Comparison of ENCODE assay signal across 1 cellular context in the genomic region with DNA sequence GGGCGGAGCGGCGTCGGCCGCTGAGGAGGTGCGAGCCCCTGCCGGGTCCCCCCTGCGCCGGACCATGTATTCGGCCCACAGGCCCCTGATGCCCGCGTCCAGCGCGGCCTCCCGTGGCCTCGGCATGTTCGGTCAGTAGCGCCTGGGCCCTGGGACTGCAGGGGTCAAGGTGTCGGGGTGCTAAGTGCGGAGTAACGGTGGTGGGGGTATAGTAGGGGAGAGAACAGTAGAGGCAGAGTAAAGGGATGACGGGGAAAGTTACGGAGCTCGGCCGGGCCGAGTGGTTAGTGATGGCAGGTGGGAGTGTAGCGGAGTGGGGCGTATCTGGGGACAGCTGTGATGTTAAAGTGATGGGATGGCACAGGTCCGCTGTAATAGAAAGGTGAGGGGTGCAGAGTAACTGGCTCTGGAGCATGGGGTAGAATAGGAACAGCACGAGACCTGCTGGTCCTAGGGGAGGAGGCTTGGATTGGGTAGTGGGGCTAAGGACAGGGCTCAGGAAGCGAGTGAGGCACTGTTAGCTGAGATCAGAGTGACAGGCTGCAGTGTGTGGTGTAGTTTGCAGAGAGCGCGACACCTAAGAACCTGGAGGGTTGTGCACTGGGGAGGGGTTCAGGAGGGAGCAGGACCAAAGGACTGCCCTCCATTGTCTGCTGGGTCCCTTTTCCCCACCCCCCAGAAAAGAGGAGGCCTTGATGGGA.
TF ChIP-seq lines count a peak whose summit lies in the region.

No MANE protein-coding gene starts in this region.

TF ChIP-seq in HEK293, 187 proteins besides CTCF, POLR2A, EP300 and RAD21 (continued from another document and continues in another):
- TF ChIP-seq, protein P1, sequence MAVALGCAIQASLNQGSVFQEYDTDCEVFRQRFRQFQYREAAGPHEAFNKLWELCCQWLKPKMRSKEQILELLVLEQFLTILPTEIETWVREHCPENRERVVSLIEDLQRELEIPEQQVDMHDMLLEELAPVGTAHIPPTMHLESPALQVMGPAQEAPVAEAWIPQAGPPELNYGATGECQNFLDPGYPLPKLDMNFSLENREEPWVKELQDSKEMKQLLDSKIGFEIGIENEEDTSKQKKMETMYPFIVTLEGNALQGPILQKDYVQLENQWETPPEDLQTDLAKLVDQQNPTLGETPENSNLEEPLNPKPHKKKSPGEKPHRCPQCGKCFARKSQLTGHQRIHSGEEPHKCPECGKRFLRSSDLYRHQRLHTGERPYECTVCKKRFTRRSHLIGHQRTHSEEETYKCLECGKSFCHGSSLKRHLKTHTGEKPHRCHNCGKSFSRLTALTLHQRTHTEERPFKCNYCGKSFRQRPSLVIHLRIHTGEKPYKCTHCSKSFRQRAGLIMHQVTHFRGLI (tag by site-specific recombination; IDR thresholded peaks at IDR 0.05), result no peak
- TF ChIP-seq, protein P2, sequence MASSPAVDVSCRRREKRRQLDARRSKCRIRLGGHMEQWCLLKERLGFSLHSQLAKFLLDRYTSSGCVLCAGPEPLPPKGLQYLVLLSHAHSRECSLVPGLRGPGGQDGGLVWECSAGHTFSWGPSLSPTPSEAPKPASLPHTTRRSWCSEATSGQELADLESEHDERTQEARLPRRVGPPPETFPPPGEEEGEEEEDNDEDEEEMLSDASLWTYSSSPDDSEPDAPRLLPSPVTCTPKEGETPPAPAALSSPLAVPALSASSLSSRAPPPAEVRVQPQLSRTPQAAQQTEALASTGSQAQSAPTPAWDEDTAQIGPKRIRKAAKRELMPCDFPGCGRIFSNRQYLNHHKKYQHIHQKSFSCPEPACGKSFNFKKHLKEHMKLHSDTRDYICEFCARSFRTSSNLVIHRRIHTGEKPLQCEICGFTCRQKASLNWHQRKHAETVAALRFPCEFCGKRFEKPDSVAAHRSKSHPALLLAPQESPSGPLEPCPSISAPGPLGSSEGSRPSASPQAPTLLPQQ (tag by site-specific recombination; IDR thresholded peaks at IDR 0.05), result peak; percentile 51; the same call in 1 of the 2 replicates
- TF ChIP-seq ZNF157 (tag by site-specific recombination; IDR thresholded peaks at IDR 0.05) (no peak), SCRT1 (tag by site-specific recombination; IDR thresholded peaks at IDR 0.05; ENCODE audit: borderline replicate concordance) (peak; percentile 32; the same call in 1 of the 2 replicates), ZNF621 (tag by site-specific recombination; IDR thresholded peaks at IDR 0.05) (no peak), ZFP37 (tag by site-specific recombination; IDR thresholded peaks at IDR 0.05) (no peak), GLIS2 (tag by site-specific recombination; IDR thresholded peaks at IDR 0.05) (peak; percentile 88), ZNF155 (tag by site-specific recombination; IDR thresholded peaks at IDR 0.05) (no peak), ZNF792 (tag by site-specific recombination; IDR thresholded peaks at IDR 0.05) (peak; percentile 35; the same call in 1 of the 2 replicates), EGR2 (tag by site-specific recombination; IDR thresholded peaks at IDR 0.05; ENCODE audit: low read depth) (0 out of 2 replicates have a peak, but pooled peaks have one; percentile 22), ZNF626 (tag by site-specific recombination; IDR thresholded peaks at IDR 0.05) (no peak), YY1 (tag by site-specific recombination; IDR thresholded peaks at IDR 0.05) (no peak), ZNF768 (tag by site-specific recombination; IDR thresholded peaks at IDR 0.05) (no peak), KLF8 (tag by site-specific recombination; IDR thresholded peaks at IDR 0.05) (peak; percentile 66; the same call in 1 of the 2 replicates), ZNF341 (tag by site-specific recombination; IDR thresholded peaks at IDR 0.05; ENCODE audit: low read depth) (peak; percentile 76), ZNF785 (tag by site-specific recombination; IDR thresholded peaks at IDR 0.05) (peak; percentile 64; the same call in 1 of the 2 replicates), ZNF549 (tag by site-specific recombination; IDR thresholded peaks at IDR 0.05) (no peak), ZBTB21 (tag by site-specific recombination; IDR thresholded peaks at IDR 0.05) (peak; percentile 19; the same call in 1 of the 2 replicates), ZBTB48 (tag by site-specific recombination; IDR thresholded peaks at IDR 0.05) (peak; percentile 54; the same call in 1 of the 2 replicates), ZFHX2 (tag by site-specific recombination; conservative IDR thresholded peaks at IDR 0.05) (peak; percentile 56; the same call in 1 of the 2 replicates), FEZF1 (tag by site-specific recombination; IDR thresholded peaks at IDR 0.05) (no peak)
- TF ChIP-seq, protein P3, sequence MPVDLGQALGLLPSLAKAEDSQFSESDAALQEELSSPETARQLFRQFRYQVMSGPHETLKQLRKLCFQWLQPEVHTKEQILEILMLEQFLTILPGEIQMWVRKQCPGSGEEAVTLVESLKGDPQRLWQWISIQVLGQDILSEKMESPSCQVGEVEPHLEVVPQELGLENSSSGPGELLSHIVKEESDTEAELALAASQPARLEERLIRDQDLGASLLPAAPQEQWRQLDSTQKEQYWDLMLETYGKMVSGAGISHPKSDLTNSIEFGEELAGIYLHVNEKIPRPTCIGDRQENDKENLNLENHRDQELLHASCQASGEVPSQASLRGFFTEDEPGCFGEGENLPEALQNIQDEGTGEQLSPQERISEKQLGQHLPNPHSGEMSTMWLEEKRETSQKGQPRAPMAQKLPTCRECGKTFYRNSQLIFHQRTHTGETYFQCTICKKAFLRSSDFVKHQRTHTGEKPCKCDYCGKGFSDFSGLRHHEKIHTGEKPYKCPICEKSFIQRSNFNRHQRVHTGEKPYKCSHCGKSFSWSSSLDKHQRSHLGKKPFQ (tag by site-specific recombination; IDR thresholded peaks at IDR 0.05), result no peak
- TF ChIP-seq, protein P4, sequence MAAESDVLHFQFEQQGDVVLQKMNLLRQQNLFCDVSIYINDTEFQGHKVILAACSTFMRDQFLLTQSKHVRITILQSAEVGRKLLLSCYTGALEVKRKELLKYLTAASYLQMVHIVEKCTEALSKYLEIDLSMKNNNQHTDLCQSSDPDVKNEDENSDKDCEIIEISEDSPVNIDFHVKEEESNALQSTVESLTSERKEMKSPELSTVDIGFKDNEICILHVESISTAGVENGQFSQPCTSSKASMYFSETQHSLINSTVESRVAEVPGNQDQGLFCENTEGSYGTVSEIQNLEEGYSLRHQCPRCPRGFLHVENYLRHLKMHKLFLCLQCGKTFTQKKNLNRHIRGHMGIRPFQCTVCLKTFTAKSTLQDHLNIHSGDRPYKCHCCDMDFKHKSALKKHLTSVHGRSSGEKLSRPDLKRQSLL (tag by site-specific recombination; IDR thresholded peaks at IDR 0.05), result no peak; the same call in 1 of the 2 replicates
- TF ChIP-seq, protein P5, sequence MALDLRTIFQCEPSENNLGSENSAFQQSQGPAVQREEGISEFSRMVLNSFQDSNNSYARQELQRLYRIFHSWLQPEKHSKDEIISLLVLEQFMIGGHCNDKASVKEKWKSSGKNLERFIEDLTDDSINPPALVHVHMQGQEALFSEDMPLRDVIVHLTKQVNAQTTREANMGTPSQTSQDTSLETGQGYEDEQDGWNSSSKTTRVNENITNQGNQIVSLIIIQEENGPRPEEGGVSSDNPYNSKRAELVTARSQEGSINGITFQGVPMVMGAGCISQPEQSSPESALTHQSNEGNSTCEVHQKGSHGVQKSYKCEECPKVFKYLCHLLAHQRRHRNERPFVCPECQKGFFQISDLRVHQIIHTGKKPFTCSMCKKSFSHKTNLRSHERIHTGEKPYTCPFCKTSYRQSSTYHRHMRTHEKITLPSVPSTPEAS (tag by site-specific recombination; IDR thresholded peaks at IDR 0.05), result no peak
- TF ChIP-seq, protein P6, sequence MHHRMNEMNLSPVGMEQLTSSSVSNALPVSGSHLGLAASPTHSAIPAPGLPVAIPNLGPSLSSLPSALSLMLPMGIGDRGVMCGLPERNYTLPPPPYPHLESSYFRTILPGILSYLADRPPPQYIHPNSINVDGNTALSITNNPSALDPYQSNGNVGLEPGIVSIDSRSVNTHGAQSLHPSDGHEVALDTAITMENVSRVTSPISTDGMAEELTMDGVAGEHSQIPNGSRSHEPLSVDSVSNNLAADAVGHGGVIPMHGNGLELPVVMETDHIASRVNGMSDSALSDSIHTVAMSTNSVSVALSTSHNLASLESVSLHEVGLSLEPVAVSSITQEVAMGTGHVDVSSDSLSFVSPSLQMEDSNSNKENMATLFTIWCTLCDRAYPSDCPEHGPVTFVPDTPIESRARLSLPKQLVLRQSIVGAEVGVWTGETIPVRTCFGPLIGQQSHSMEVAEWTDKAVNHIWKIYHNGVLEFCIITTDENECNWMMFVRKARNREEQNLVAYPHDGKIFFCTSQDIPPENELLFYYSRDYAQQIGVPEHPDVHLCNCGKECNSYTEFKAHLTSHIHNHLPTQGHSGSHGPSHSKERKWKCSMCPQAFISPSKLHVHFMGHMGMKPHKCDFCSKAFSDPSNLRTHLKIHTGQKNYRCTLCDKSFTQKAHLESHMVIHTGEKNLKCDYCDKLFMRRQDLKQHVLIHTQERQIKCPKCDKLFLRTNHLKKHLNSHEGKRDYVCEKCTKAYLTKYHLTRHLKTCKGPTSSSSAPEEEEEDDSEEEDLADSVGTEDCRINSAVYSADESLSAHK (tag by site-specific recombination; IDR thresholded peaks at IDR 0.05), result peak; percentile 36; the same call in 1 of the 2 replicates
- TF ChIP-seq, protein P7, sequence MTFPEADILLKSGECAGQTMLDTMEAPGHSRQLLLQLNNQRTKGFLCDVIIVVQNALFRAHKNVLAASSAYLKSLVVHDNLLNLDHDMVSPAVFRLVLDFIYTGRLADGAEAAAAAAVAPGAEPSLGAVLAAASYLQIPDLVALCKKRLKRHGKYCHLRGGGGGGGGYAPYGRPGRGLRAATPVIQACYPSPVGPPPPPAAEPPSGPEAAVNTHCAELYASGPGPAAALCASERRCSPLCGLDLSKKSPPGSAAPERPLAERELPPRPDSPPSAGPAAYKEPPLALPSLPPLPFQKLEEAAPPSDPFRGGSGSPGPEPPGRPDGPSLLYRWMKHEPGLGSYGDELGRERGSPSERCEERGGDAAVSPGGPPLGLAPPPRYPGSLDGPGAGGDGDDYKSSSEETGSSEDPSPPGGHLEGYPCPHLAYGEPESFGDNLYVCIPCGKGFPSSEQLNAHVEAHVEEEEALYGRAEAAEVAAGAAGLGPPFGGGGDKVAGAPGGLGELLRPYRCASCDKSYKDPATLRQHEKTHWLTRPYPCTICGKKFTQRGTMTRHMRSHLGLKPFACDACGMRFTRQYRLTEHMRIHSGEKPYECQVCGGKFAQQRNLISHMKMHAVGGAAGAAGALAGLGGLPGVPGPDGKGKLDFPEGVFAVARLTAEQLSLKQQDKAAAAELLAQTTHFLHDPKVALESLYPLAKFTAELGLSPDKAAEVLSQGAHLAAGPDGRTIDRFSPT (tag by site-specific recombination; IDR thresholded peaks at IDR 0.05), result no peak
- TF ChIP-seq, protein P8, sequence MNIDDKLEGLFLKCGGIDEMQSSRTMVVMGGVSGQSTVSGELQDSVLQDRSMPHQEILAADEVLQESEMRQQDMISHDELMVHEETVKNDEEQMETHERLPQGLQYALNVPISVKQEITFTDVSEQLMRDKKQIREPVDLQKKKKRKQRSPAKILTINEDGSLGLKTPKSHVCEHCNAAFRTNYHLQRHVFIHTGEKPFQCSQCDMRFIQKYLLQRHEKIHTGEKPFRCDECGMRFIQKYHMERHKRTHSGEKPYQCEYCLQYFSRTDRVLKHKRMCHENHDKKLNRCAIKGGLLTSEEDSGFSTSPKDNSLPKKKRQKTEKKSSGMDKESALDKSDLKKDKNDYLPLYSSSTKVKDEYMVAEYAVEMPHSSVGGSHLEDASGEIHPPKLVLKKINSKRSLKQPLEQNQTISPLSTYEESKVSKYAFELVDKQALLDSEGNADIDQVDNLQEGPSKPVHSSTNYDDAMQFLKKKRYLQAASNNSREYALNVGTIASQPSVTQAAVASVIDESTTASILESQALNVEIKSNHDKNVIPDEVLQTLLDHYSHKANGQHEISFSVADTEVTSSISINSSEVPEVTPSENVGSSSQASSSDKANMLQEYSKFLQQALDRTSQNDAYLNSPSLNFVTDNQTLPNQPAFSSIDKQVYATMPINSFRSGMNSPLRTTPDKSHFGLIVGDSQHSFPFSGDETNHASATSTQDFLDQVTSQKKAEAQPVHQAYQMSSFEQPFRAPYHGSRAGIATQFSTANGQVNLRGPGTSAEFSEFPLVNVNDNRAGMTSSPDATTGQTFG (tag by site-specific recombination; IDR thresholded peaks at IDR 0.05; ENCODE audit: borderline replicate concordance), result no peak
- TF ChIP-seq, protein P9, sequence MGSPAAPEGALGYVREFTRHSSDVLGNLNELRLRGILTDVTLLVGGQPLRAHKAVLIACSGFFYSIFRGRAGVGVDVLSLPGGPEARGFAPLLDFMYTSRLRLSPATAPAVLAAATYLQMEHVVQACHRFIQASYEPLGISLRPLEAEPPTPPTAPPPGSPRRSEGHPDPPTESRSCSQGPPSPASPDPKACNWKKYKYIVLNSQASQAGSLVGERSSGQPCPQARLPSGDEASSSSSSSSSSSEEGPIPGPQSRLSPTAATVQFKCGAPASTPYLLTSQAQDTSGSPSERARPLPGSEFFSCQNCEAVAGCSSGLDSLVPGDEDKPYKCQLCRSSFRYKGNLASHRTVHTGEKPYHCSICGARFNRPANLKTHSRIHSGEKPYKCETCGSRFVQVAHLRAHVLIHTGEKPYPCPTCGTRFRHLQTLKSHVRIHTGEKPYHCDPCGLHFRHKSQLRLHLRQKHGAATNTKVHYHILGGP (tag by site-specific recombination; IDR thresholded peaks at IDR 0.05), result no peak
- TF ChIP-seq, protein P10, sequence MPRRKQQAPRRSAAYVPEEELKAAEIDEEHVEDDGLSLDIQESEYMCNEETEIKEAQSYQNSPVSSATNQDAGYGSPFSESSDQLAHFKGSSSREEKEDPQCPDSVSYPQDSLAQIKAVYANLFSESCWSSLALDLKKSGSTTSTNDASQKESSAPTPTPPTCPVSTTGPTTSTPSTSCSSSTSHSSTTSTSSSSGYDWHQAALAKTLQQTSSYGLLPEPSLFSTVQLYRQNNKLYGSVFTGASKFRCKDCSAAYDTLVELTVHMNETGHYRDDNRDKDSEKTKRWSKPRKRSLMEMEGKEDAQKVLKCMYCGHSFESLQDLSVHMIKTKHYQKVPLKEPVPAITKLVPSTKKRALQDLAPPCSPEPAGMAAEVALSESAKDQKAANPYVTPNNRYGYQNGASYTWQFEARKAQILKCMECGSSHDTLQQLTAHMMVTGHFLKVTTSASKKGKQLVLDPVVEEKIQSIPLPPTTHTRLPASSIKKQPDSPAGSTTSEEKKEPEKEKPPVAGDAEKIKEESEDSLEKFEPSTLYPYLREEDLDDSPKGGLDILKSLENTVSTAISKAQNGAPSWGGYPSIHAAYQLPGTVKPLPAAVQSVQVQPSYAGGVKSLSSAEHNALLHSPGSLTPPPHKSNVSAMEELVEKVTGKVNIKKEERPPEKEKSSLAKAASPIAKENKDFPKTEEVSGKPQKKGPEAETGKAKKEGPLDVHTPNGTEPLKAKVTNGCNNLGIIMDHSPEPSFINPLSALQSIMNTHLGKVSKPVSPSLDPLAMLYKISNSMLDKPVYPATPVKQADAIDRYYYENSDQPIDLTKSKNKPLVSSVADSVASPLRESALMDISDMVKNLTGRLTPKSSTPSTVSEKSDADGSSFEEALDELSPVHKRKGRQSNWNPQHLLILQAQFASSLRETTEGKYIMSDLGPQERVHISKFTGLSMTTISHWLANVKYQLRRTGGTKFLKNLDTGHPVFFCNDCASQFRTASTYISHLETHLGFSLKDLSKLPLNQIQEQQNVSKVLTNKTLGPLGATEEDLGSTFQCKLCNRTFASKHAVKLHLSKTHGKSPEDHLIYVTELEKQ (tag by site-specific recombination; IDR thresholded peaks at IDR 0.05; ENCODE audit: borderline replicate concordance), result no peak
